Comparison of ENCODE assay signal across 11 cellular contexts in genomic region chr2:183348492-183348891, GRCh38.
DNase-seq lines count a peak whose midpoint lies in the region; ATAC-seq and TF ChIP-seq lines count a peak whose summit lies in the region.
"Had no signal": no experiment of that assay in that cellular context is flagged by ENCODE, and none has a peak within 500 bp of the region (broad histone marks: within the 10 kb centered on the region; RNA-seq: fewer than 3 reads in every experiment).

No MANE protein-coding gene starts in this region.

- no peak overlapping the region for H2AFZ ChIP-seq in MM.1S (ENCODE audit: low read length)

- H3K4me1 ChIP-seq in MM.1S (ENCODE audit: low read length): peaks cover 16% of the 10 kb centered on the region
- no peaks in the 10 kb centered on the region for H3K4me1 ChIP-seq in thyroid gland

- ATAC-seq in GM19395 (IDR thresholded peaks at IDR 0.05; ENCODE audit: unreplicated experiment): peak; percentile 79
- peak; percentile 78 for ATAC-seq in HG02885 (IDR thresholded peaks at IDR 0.05; ENCODE audit: poor library complexity, unreplicated experiment)
- ATAC-seq in Right ventricle myocardium inferior: no peak

- no peaks in the 10 kb centered on the region for H3K9me2 ChIP-seq in MM.1S (replicated peaks; ENCODE audit: insufficient read depth, low read length)

- peak; percentile 9 for DNase-seq in GM12865 (ENCODE audit: low read depth)
- peak; percentile 68 for DNase-seq in MM.1S
- DNase-seq in thyroid gland: no peak
- DNase-seq in Right ventricle myocardium inferior (ENCODE audit: missing footprints): no peak
- DNase-seq in putamen (ENCODE audit: low spot score): no peak
- no peak for DNase-seq in GDM1 (lab: John Stamatoyannopoulos, UW)
- DNase-seq: mesendoderm, NCI-H187 had no signal

- peak overlapping the region; percentile 39; the same call in 1 of the 2 replicates for H3K27ac ChIP-seq in MM.1S (ENCODE audit: low read length)
- H3K27ac ChIP-seq in thyroid gland: no peak overlapping the region
- H3K27ac ChIP-seq: skin epidermis had no signal

- 88 to 91% methylated on average over 2 of the region's 2 CpGs for WGBS in thyroid gland, 2 donors

- H3K4me3 ChIP-seq in GM12865 (ENCODE audit: low read depth, low read length) (no peak overlapping the region), MM.1S (ENCODE audit: low read length) (peak overlapping the region; percentile 28; the same call in 1 of the 2 replicates), thyroid gland (replicated peaks in 1 of 3) (no peak overlapping the region)
- H3K4me3 ChIP-seq: skin epidermis had no signal

- intact Hi-C loops in thyroid gland (cut with DNase I): no loop called here
- intact Hi-C loops in Right ventricle myocardium inferior (cut with DNase I): no loop called here

- H4K20me1 ChIP-seq in MM.1S (ENCODE audit: insufficient read depth, low read length): no peaks in the 10 kb centered on the region

- TF ChIP-seq CTCF in GM12865 (IDR thresholded peaks at IDR 0.05; ENCODE audit: insufficient read depth, low read depth, low read length, missing control alignments) (no peak), MM.1S (IDR thresholded peaks at IDR 0.05; ENCODE audit: low read length) (peak; percentile 38), thyroid gland (IDR thresholded peaks at IDR 0.05) (no peak)

- H3K27me3 ChIP-seq in MM.1S (replicated peaks; ENCODE audit: insufficient read depth, low read length) (no peaks in the 10 kb centered on the region), thyroid gland (no peaks in the 10 kb centered on the region)

- H3K36me3 ChIP-seq in MM.1S (replicated peaks; ENCODE audit: insufficient read depth, low read length) (no peaks in the 10 kb centered on the region), thyroid gland (no peaks in the 10 kb centered on the region)

- no peak overlapping the region; the same call in 1 of the 2 replicates for H3K9ac ChIP-seq in MM.1S (ENCODE audit: low read length)

- no peaks in the 10 kb centered on the region for H3K9me3 ChIP-seq in MM.1S (replicated peaks; ENCODE audit: insufficient read depth, low read length)
- no peaks in the 10 kb centered on the region for H3K9me3 ChIP-seq in thyroid gland

- no peaks in the 10 kb centered on the region for H3K79me2 ChIP-seq in MM.1S (ENCODE audit: low read length)

- peaks cover 3% of the 10 kb centered on the region; the same call in 1 of the 2 replicates for H3F3A ChIP-seq in MM.1S (ENCODE audit: insufficient read depth, low read length)

- no peak for TF ChIP-seq POLR2A in thyroid gland (IDR thresholded peaks at IDR 0.05)

- H3K4me2 ChIP-seq in MM.1S (ENCODE audit: low read depth, low read length): peak overlapping the region; percentile 55

Comparison
In these comparisons a context has a peak if more than half of its experiments do, and no peak if none do; other contexts are left out.
1. DNase-seq: peak in GM12865 (single experiment) and MM.1S (single experiment); none in thyroid gland (0 of 2), Right ventricle myocardium inferior (single experiment), putamen (single experiment) and GDM1 (single experiment).